Comparison of ENCODE assay signal across 13 cellular contexts in the genomic region with DNA sequence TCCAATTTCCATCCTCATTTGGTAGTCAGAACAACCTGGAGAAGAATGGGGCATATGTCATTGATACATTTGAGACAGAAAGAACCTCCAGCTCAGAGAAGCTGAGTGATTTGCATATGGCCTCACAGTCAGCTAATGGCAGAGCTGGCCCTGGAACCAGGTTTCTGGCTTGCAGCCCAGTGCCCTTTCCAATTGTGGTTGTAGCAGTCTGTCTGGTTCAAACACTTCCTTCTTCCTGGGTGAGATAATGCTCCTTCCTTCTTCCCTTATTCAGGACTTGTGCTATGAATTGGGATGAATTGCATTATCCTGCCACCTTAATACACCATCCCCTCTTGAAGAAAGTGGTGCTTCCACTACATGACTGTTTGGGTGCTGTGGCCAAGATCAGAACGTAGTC. TPM values are rescaled to one million over a fixed set of nuclear protein-coding genes. Genes with fewer than 3 reads are reported as not detected.
DNase-seq lines count a peak whose midpoint lies in the region; ATAC-seq and TF ChIP-seq lines count a peak whose summit lies in the region.
"Had no signal": no experiment of that assay in that cellular context is flagged by ENCODE, and none has a peak within 500 bp of the region (broad histone marks: within the 10 kb centered on the region; RNA-seq: fewer than 3 reads in every experiment).

No MANE protein-coding gene starts in this region.

- H3K4me3 ChIP-seq in BLaER1 treated with 17β-estradiol and CSF1 and Interleukin-3, amounts not matched to agents 10 nM and 100 nM: no peak overlapping the region
- H3K4me3 ChIP-seq: GM12878, smooth muscle cell had no signal

- H3K4me1 Mint-ChIP-seq in activated CD4-positive, alpha-beta memory T cell treated with anti-CD3 and anti-CD28 coated beads for 36 hours (ENCODE audit: low read depth): no peaks in the 10 kb centered on the region
- no peaks in the 10 kb centered on the region for H3K4me1 Mint-ChIP-seq in type B pancreatic cell (ENCODE audit: unreplicated experiment)

- CTCF ChIA-PET in activated CD4-positive, alpha-beta memory T cell treated with anti-CD3 and anti-CD28 coated beads for 36 hours (lab: Charles Lee): no interaction called here

- peak overlapping the region in 8 of 11 experiments; percentile 1 to 92 (median 48); a peak in 14 of 22 replicates for H3K4me2 ChIP-seq in BLaER1 treated with 17β-estradiol and CSF1 and Interleukin-3, amounts not matched to agents 10 nM and 100 nM
- H3K4me2 ChIP-seq: smooth muscle cell had no signal

- H3K27ac ChIP-seq in BLaER1 treated with 17β-estradiol and CSF1 and Interleukin-3, amounts not matched to agents 10 nM and 100 nM: peak overlapping the region in 2 of 11 experiments; percentile 12 to 30; a peak in 1 of 22 replicates

- intact Hi-C loops in activated CD4-positive, alpha-beta memory T cell treated with anti-CD3 and anti-CD28 coated beads for 36 hours (cut with micrococcal nuclease): no loop called here

- H3K27me3 ChIP-seq in BLaER1 treated with 17β-estradiol and CSF1 and Interleukin-3, amounts not matched to agents 10 nM and 100 nM: no peaks in the 10 kb centered on the region

- POLR2A ChIA-PET in activated CD4-positive, alpha-beta memory T cell treated with anti-CD3 and anti-CD28 coated beads for 36 hours (lab: Charles Lee): no interaction called here

- peaks cover 11 to 51% (median 26%) of the 10 kb centered on the region in 10 experiments; a peak in 19 of 20 replicates for H3K4me1 ChIP-seq in BLaER1 treated with 17β-estradiol and CSF1 and Interleukin-3, amounts not matched to agents 10 nM and 100 nM

- peak; percentile 39 for DNase-seq in Daoy (ENCODE audit: low read depth)
- DNase-seq in RPMI8226: peak; percentile 33
- no peak for DNase-seq in left lobe of liver (ENCODE audit: low spot score)
- DNase-seq in activated CD4-positive, alpha-beta memory T cell treated with anti-CD3 and anti-CD28 coated beads for 36 hours: no peak
- no peak for DNase-seq in type B pancreatic cell (ENCODE audit: extremely low spot score, unreplicated experiment)
- DNase-seq: activated T-cell treated with anti-CD3 and anti-CD28 coated beads, Interleukin-2, amount 50 U/mL, for 1 hour; effector memory CD4-positive, alpha-beta T cell had no signal

- ATAC-seq in left lobe of liver: peak; percentile 70
- no peak for ATAC-seq in GM21786 (IDR thresholded peaks at IDR 0.05; ENCODE audit: unreplicated experiment)
- no peak for ATAC-seq in GM18907 (IDR thresholded peaks at IDR 0.05; ENCODE audit: unreplicated experiment)
- ATAC-seq: GM12878 had no signal

- H3K27me3 Mint-ChIP-seq in activated CD4-positive, alpha-beta memory T cell treated with anti-CD3 and anti-CD28 coated beads for 36 hours: peaks cover 5% of the 10 kb centered on the region
- no peaks in the 10 kb centered on the region for H3K27me3 Mint-ChIP-seq in type B pancreatic cell

- no peaks in the 10 kb centered on the region for H3K36me3 Mint-ChIP-seq in activated CD4-positive, alpha-beta memory T cell treated with anti-CD3 and anti-CD28 coated beads for 36 hours
- H3K36me3 Mint-ChIP-seq in type B pancreatic cell: no peaks in the 10 kb centered on the region

- H3K27ac Mint-ChIP-seq in activated CD4-positive, alpha-beta memory T cell treated with anti-CD3 and anti-CD28 coated beads for 36 hours: no peak overlapping the region
- no peak overlapping the region for H3K27ac Mint-ChIP-seq in type B pancreatic cell

- H3K36me3 ChIP-seq in BLaER1 treated with 17β-estradiol and CSF1 and Interleukin-3, amounts not matched to agents 10 nM and 100 nM: no peaks in the 10 kb centered on the region

- H3K9ac ChIP-seq in BLaER1 treated with 17β-estradiol and CSF1 and Interleukin-3, amounts not matched to agents 10 nM and 100 nM: no peak overlapping the region

- no peak for TF ChIP-seq CTCF in type B pancreatic cell (conservative IDR thresholded peaks at IDR 0.05)

- H3K9me3 Mint-ChIP-seq in activated CD4-positive, alpha-beta memory T cell treated with anti-CD3 and anti-CD28 coated beads for 36 hours: no peaks in the 10 kb centered on the region
- no peaks in the 10 kb centered on the region for H3K9me3 Mint-ChIP-seq in type B pancreatic cell

- no peak overlapping the region for H3K4me3 Mint-ChIP-seq in activated CD4-positive, alpha-beta memory T cell treated with anti-CD3 and anti-CD28 coated beads for 36 hours
- no peak overlapping the region for H3K4me3 Mint-ChIP-seq in type B pancreatic cell

- H3K9me3 ChIP-seq in BLaER1 treated with 17β-estradiol and CSF1 and Interleukin-3, amounts not matched to agents 10 nM and 100 nM (replicated peaks in 1 of 11): no peaks in the 10 kb centered on the region

- H4K20me1 ChIP-seq in BLaER1 treated with 17β-estradiol and CSF1 and Interleukin-3, amounts not matched to agents 10 nM and 100 nM: no peaks in the 10 kb centered on the region

RNA-seq across cellular contexts. Expression of a gene that starts 24.2 kb away (rescaled TPM):
- not detected in 2 replicates for total RNA-seq in Daoy (2014; rRNA removed; shearing (Covaris generic))
- total RNA-seq in left lobe of liver (20.6 TPM), type B pancreatic cell (ENCODE audit: low replicate concordance) (1.6 and 2.1 TPM in 2 replicates)
- not detected for total RNA-seq in activated CD4-positive, alpha-beta memory T cell treated with anti-CD3 and anti-CD28 coated beads for 36 hours
- total RNA-seq: GM12878, M059J had no signal

Comparison
In these comparisons a context has a peak if more than half of its experiments do, and no peak if none do; other contexts are left out.
1. DNase-seq: peak in Daoy (single experiment) and RPMI8226 (single experiment); none in left lobe of liver (single experiment), activated CD4-positive, alpha-beta memory T cell treated with anti-CD3 and anti-CD28 coated beads for 36 hours (single experiment) and type B pancreatic cell (single experiment).